Comparison of ENCODE assay signal across 10 cellular contexts in genomic region chr11:65912840-65913239, GRCh38. TPM values are rescaled to one million over a fixed set of nuclear protein-coding genes. Genes with fewer than 3 reads are reported as not detected.
A peak's percentile ranks its signal among the peaks of the same experiment; 100 is the strongest.
DNase-seq lines count a peak whose midpoint lies in the region; TF ChIP-seq lines count a peak whose summit lies in the region.
"Had no signal": no experiment of that assay in that cellular context is flagged by ENCODE, and none has a peak within 500 bp of the region (broad histone marks: within the 10 kb centered on the region; RNA-seq: fewer than 3 reads in every experiment).

No MANE protein-coding gene starts in this region.

- peaks cover 21% of the 10 kb centered on the region for H3K79me2 ChIP-seq in GM23248 (ENCODE audit: insufficient read depth)
- H3K79me2 ChIP-seq in fibroblast of lung (ENCODE audit: control insufficient read depth, insufficient read depth, low read length), result peaks cover 39% of the 10 kb centered on the region
- H3K79me2 ChIP-seq in smooth muscle cell (ENCODE audit: low read depth), result peaks cover 13% of the 10 kb centered on the region

- H3K4me2 ChIP-seq in GM23248 (ENCODE audit: unreplicated experiment) (peak overlapping the region; percentile 59), fibroblast of lung (ENCODE audit: extremely low read depth, insufficient read depth, low read length) (peak overlapping the region; percentile 36), smooth muscle cell (peak overlapping the region; percentile 15)

- H3K36me3 ChIP-seq in GM23248 (ENCODE audit: low read depth) (no peaks in the 10 kb centered on the region), fibroblast of lung (ENCODE audit: control insufficient read depth, insufficient read depth, low read length) (peaks cover 8% of the 10 kb centered on the region), smooth muscle cell (ENCODE audit: low read depth) (no peaks in the 10 kb centered on the region), transverse colon (no peaks in the 10 kb centered on the region)

- intact Hi-C loops in transverse colon (cut with DNase I; ENCODE audit: low total_unique reads), result no loop called here

- H3K9ac ChIP-seq in GM23248 (peak overlapping the region; percentile 76), fibroblast of lung (ENCODE audit: insufficient read depth, low read length) (peak overlapping the region; percentile 45), smooth muscle cell (ENCODE audit: low read depth) (peak overlapping the region; percentile 31)

- in situ Hi-C loops in GM23248 (cut with MboI) (no loop called here), transverse colon (cut with MboI; ENCODE audit: low pct_ligation_motif_present in 1 of 4, low pct_unique_long_range_greater_than_20kb in 1 of 4, low sequenced_read_pairs in 3 of 4) (no loop called here)

- no peaks in the 10 kb centered on the region for H4K20me1 ChIP-seq in GM23248 (ENCODE audit: insufficient read depth)
- no peaks in the 10 kb centered on the region for H4K20me1 ChIP-seq in fibroblast of lung (ENCODE audit: control insufficient read depth, extremely low read depth, insufficient read depth, low read length)
- no peaks in the 10 kb centered on the region for H4K20me1 ChIP-seq in smooth muscle cell (ENCODE audit: low read depth)

- H3K9me3 ChIP-seq in GM23248 (ENCODE audit: low read depth), result no peaks in the 10 kb centered on the region
- H3K9me3 ChIP-seq in fibroblast of lung (ENCODE audit: control insufficient read depth, insufficient read depth, low read depth, low read length), result no peaks in the 10 kb centered on the region
- H3K9me3 ChIP-seq in smooth muscle cell (replicated peaks; ENCODE audit: low read depth), result no peaks in the 10 kb centered on the region
- no peaks in the 10 kb centered on the region for H3K9me3 ChIP-seq in transverse colon

- no peak overlapping the region for H2AFZ ChIP-seq in GM23248
- no peak overlapping the region for H2AFZ ChIP-seq in fibroblast of lung (ENCODE audit: low read length)
- H2AFZ ChIP-seq in smooth muscle cell (ENCODE audit: low read depth), result no peak overlapping the region

- H3F3A ChIP-seq in GM23248 (ENCODE audit: insufficient read depth) (peaks cover 58% of the 10 kb centered on the region), smooth muscle cell (ENCODE audit: low read depth) (peaks cover 19% of the 10 kb centered on the region)

- H3K27ac ChIP-seq in GM23248, result peak overlapping the region; percentile 99
- H3K27ac ChIP-seq in fibroblast of lung (ENCODE audit: insufficient read depth, low read length), result peak overlapping the region; percentile 99
- peak overlapping the region; percentile 61 for H3K27ac ChIP-seq in smooth muscle cell (ENCODE audit: low read depth)
- no peak overlapping the region for H3K27ac ChIP-seq in transverse colon

- no peak for TF ChIP-seq POLR2A in transverse colon (IDR thresholded peaks at IDR 0.05)

- TF ChIP-seq CTCF in fibroblast of lung (conservative IDR thresholded peaks at IDR 0.05 in 1 of 2, IDR thresholded peaks at IDR 0.05 in 1 of 2; ENCODE audit: low read depth in 1 of 2, low read length in 2 of 2) (no peak), smooth muscle cell (IDR thresholded peaks at IDR 0.05; ENCODE audit: borderline replicate concordance, insufficient read depth, poor library complexity, severe bottlenecking) (no peak), transverse colon (IDR thresholded peaks at IDR 0.05) (no peak)

- 0 to 11% methylated on average over 4 of the region's 4 CpGs for WGBS in GM23248 (ENCODE audit: low coverage in 1 of 2, low lambda C conversion rate in 2 of 2, missing lambda C conversion rate in 2 of 2), 2 experiments
- 55% methylated on average over 4 of the region's 4 CpGs for WGBS in smooth muscle cell (ENCODE audit: low lambda C conversion rate)
- WGBS in transverse colon (ENCODE audit: low coverage in 1 of 2), 2 donors, result 48% methylated on average over 4 of the region's 4 CpGs; no CpG with 5 or more reads in 1 of the 2 donors

- H3K4me1 ChIP-seq in GM23248 (ENCODE audit: insufficient read depth) (peaks cover 66% of the 10 kb centered on the region), fibroblast of lung (ENCODE audit: control insufficient read depth, extremely low read depth, insufficient read depth, low read length) (peaks cover 60% of the 10 kb centered on the region), smooth muscle cell (ENCODE audit: low read depth) (peaks cover 8% of the 10 kb centered on the region), transverse colon (peaks cover 22 to 41% (median 37%) of the 10 kb centered on the region in 4 donors)

- no peak for TF ChIP-seq EP300 in transverse colon (IDR thresholded peaks at IDR 0.05; ENCODE audit: low read depth)

- DNase-seq in GM23248 (peak; percentile 88), T1000 (lab: John Stamatoyannopoulos, UW) (peak; percentile 68), fibroblast of lung (ENCODE audit: low read depth in 2 of 2) (peak; percentile 47 to 75), smooth muscle cell (lab: John Stamatoyannopoulos, UW; ENCODE audit: unreplicated experiment) (no peak), transverse colon (no peak), ureter (ENCODE audit: low spot score) (no peak), NCI-H524 (lab: John Stamatoyannopoulos, UW) (no peak)
- DNase-seq: cortex of kidney, NCI-H2107, SHP77 had no signal

- H3K27me3 ChIP-seq in GM23248 (replicated peaks; ENCODE audit: insufficient read depth) (no peaks in the 10 kb centered on the region), fibroblast of lung (ENCODE audit: control insufficient read depth, insufficient read depth, low read length) (no peaks in the 10 kb centered on the region), smooth muscle cell (ENCODE audit: low read depth) (no peaks in the 10 kb centered on the region), transverse colon (no peaks in the 10 kb centered on the region)

- H3K9me2 ChIP-seq in GM23248 (ENCODE audit: insufficient read depth), result no peaks in the 10 kb centered on the region

- H3K4me3 ChIP-seq in GM23248, result 0 out of 2 replicates have a peak overlapping the region, but pooled peaks have one; percentile 7
- H3K4me3 ChIP-seq in fibroblast of lung (replicated peaks in 1 of 4; ENCODE audit: control extremely low read depth in 1 of 4, insufficient read depth in 1 of 4, low read depth in 3 of 4, low read length in 4 of 4), result no peak overlapping the region
- H3K4me3 ChIP-seq in smooth muscle cell, result no peak overlapping the region
- no peak overlapping the region for H3K4me3 ChIP-seq in transverse colon

RNA-seq across cellular contexts. Expression of gene C11orf68, which starts 6.0 kb away (rescaled TPM):
- total RNA-seq in GM23248 (2014; rRNA removed; shearing (Covaris generic)), result 46.2 and 50.5 TPM in 2 replicates
- 91.5 and 94.4 TPM in 2 replicates for polyA plus RNA-seq in GM23248 (2016; fragmentation: Nextera tagmentation; extraction: Ambion mirVana)
- total RNA-seq in fibroblast of lung, result 18.0 and 26.6 TPM in 2 replicates
- 27.6 and 57.2 TPM in 2 replicates for polyA plus RNA-seq in fibroblast of lung
- polyA plus RNA-seq in fibroblast of lung (2012), result 46.7 and 99.2 TPM in 2 replicates
- 68.3 and 159 TPM in 2 replicates for polyA minus RNA-seq in fibroblast of lung (ENCODE audit: low replicate concordance)
- total RNA-seq in smooth muscle cell, result 32.0 and 41.2 TPM in 2 replicates
- 90.8 and 99.5 TPM in 2 replicates for polyA plus RNA-seq in smooth muscle cell
- 10 to 100 TPM; 15.2 to 59.5 (median 22.8) TPM for total RNA-seq in transverse colon
- total RNA-seq in ureter, result 28.9 TPM

RNA-seq across cellular contexts. Expression of gene DRAP1, which starts 6.4 kb away (rescaled TPM):
- total RNA-seq in GM23248 (2014; rRNA removed; shearing (Covaris generic)), result 223 and 307 TPM in 2 replicates
- 517 and 533 TPM in 2 replicates for polyA plus RNA-seq in GM23248 (2016; fragmentation: Nextera tagmentation; extraction: Ambion mirVana)
- 155 and 300 TPM in 2 replicates for total RNA-seq in fibroblast of lung
- 130 and 275 TPM in 2 replicates for polyA plus RNA-seq in fibroblast of lung
- 329 and 696 TPM in 2 replicates for polyA plus RNA-seq in fibroblast of lung (2012)
- polyA minus RNA-seq in fibroblast of lung (ENCODE audit: low replicate concordance), result 60.5 and 98.3 TPM in 2 replicates
- 73.9 and 79.3 TPM in 2 replicates for total RNA-seq in smooth muscle cell
- 276 and 278 TPM in 2 replicates for polyA plus RNA-seq in smooth muscle cell
- total RNA-seq in transverse colon, result 10 to 100 TPM; 15.7 to 63.2 (median 57.0) TPM
- 54.0 TPM for total RNA-seq in ureter

RNA-seq across cellular contexts. Expression of gene FOSL1, which starts 12.7 kb away (rescaled TPM):
- total RNA-seq in GM23248 (2014; rRNA removed; shearing (Covaris generic)), result 80.6 and 88.9 TPM in 2 replicates
- polyA plus RNA-seq in GM23248 (2016; fragmentation: Nextera tagmentation; extraction: Ambion mirVana), result 104 and 105 TPM in 2 replicates
- 7.4 and 8.8 TPM in 2 replicates for total RNA-seq in fibroblast of lung
- 3.5 and 26.9 TPM in 2 replicates for polyA plus RNA-seq in fibroblast of lung
- 27.4 and 167 TPM in 2 replicates for polyA plus RNA-seq in fibroblast of lung (2012)
- 54.5 and 239 TPM in 2 replicates for polyA minus RNA-seq in fibroblast of lung (ENCODE audit: low replicate concordance)
- total RNA-seq in smooth muscle cell, result 12.5 and 15.8 TPM in 2 replicates
- polyA plus RNA-seq in smooth muscle cell, result 26.1 and 49.8 TPM in 2 replicates
- 10 to 100 TPM in 1 of 4 donors, 1 to 10 TPM in 1, not detected in 2; 1.2 to 11.6 TPM for total RNA-seq in transverse colon
- 4.5 TPM for total RNA-seq in ureter

RNA-seq across cellular contexts. Expression of gene CCDC85B, which starts 22.4 kb away (rescaled TPM):
- 95.1 and 143 TPM in 2 replicates for total RNA-seq in GM23248 (2014; rRNA removed; shearing (Covaris generic))
- polyA plus RNA-seq in GM23248 (2016; fragmentation: Nextera tagmentation; extraction: Ambion mirVana) (116 and 118 TPM in 2 replicates), fibroblast of lung (18.1 and 20.6 TPM in 2 replicates), smooth muscle cell (55.7 and 80.4 TPM in 2 replicates)
- total RNA-seq in fibroblast of lung (83.7 and 118 TPM in 2 replicates), smooth muscle cell (15.7 and 19.5 TPM in 2 replicates), transverse colon (100 to 1,000 TPM in 1 of 4 donors, 10 to 100 TPM in 2, 1 to 10 TPM in 1; 7.9 to 140 (median 23.1) TPM), ureter (20.5 TPM)
- 78.4 and 153 TPM in 2 replicates for polyA plus RNA-seq in fibroblast of lung (2012)
- polyA minus RNA-seq in fibroblast of lung (ENCODE audit: low replicate concordance), result 6.7 and 7.7 TPM in 2 replicates

RNA-seq across cellular contexts. Expression of gene FIBP, which starts 24.6 kb away (rescaled TPM):
- 201 and 220 TPM in 2 replicates for total RNA-seq in GM23248 (2014; rRNA removed; shearing (Covaris generic))
- polyA plus RNA-seq in GM23248 (2016; fragmentation: Nextera tagmentation; extraction: Ambion mirVana) (200 and 203 TPM in 2 replicates), fibroblast of lung (81.0 and 132 TPM in 2 replicates), smooth muscle cell (111 and 114 TPM in 2 replicates)
- total RNA-seq in fibroblast of lung (134 and 168 TPM in 2 replicates), smooth muscle cell (109 and 118 TPM in 2 replicates), transverse colon (10 to 100 TPM; 53.4 to 82.6 (median 75.9) TPM), ureter (60.2 TPM)
- polyA plus RNA-seq in fibroblast of lung (2012), result 102 and 166 TPM in 2 replicates
- polyA minus RNA-seq in fibroblast of lung (ENCODE audit: low replicate concordance), result 125 and 200 TPM in 2 replicates

Comparison
In these comparisons a context has a peak if more than half of its experiments do, and no peak if none do; other contexts are left out.
1. DNase-seq: peak in GM23248 (single experiment), T1000 (single experiment) and fibroblast of lung (2 of 2); none in smooth muscle cell (single experiment), transverse colon (single experiment), ureter (single experiment) and NCI-H524 (0 of 2).
2. H3K27ac ChIP-seq: peak in GM23248 (single experiment), fibroblast of lung (single experiment) and smooth muscle cell (single experiment); none in transverse colon (0 of 4).
3. Peak in every context shown above with its lines, with median percentiles within 50 percentile points of each other: H3K4me2 ChIP-seq and H3K9ac ChIP-seq.